In the genomic region with DNA sequence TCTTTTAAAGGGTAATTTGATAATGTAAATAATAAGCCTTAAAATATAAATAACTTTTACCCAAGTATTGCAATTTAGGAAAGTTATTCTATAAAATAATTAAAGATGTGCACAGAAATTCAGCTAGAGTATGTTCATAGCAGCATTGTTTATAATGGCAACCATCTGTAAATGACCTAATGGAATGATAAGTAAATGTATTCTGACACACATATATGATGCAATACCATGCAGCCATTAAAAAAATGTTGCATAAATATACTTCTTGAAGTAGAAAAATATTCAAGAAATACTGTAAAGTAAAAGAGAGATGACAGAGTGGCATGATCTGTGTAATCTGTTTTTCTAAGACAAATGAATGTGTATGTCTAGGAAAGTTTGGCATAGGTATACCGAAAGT, we compare ENCODE assay signal across 15 cellular contexts.
"Had no signal": no experiment of that assay in that cellular context is flagged by ENCODE, and none has a peak within 500 bp of the region (broad histone marks: within the 10 kb centered on the region; RNA-seq: fewer than 3 reads in every experiment).

No MANE protein-coding gene starts in this region.

- DNase-seq: activated CD8-positive, alpha-beta memory T cell treated with anti-CD3 and anti-CD28 coated beads, Interleukin-2, amount 50 U/mL, for 4 hours; activated CD8-positive, alpha-beta T cell treated with anti-CD3 and anti-CD28 coated beads for 36 hours; activated gamma-delta T cell treated with Interleukin-2 at 50 U/mL for 16 hours; activated naive CD8-positive, alpha-beta T cell treated with anti-CD3 and anti-CD28 coated beads for 36 hours; activated T-cell treated with anti-CD3 and anti-CD28 coated beads, Interleukin-2, amount 50 U/mL, for 72 hours; aorta; effector CD4-positive, alpha-beta T cell; foreskin melanocyte; head of caudate nucleus; left colon; naive thymus-derived CD4-positive, alpha-beta T cell; thyroid gland had no signal

- H3K4me3 ChIP-seq: cardiac muscle cell, lung, skin epidermis, thyroid gland had no signal
